ENCODE assay signal across 8 cellular contexts in the genomic region with DNA sequence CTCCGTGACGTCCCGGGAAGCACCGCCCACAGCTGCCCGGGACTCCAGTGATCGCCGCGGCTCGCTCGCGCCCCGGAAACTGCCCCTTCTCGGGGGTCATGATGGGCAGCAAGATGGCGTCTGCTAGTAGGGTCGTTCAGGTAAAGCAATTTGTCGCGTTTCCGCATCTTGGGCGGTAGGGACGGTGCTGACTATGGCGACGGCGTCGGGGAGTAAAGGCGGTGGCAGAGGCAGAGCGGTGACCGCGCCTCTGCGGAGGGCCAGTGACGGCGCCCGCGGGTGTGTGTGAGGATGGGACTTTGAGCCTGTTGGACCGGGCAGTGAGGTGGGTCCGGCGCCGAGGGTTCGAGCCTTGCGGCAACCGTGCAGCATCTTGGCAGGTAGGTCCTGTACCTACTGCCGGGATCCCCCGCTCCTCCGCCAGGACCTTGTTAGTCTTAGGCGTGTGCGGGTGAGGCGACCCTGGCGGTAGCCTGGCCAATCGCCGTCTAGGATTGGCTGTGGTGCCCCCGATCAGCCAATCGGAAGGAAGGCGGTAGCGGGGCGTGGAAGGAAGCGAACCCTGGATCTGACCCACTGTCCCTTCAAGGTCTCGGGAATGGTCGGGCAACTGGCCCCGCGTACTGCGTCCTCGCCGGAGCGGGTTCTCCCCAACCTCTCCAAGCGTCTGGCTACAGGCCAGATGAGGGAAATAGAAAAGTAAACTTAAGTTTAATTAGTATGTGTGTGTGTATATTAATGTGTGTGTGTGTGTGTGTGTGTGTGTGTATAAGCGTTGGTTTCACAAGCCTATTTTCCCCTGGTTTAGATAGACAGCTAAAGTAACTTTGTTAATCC. TPM values are rescaled to one million over a fixed set of nuclear protein-coding genes. Genes with fewer than 3 reads are reported as not detected.
DNase-seq lines count a peak whose midpoint lies in the region; ATAC-seq lines count a peak whose summit lies in the region.

No MANE protein-coding gene starts in this region.

- peak; percentile 93 for ATAC-seq in GM21528 (IDR thresholded peaks at IDR 0.05; ENCODE audit: low FRiP score, unreplicated experiment)

- no peaks in the 10 kb centered on the region for H3K4me1 ChIP-seq in esophagus (ENCODE audit: control insufficient read depth in 2 of 2, insufficient read depth in 2 of 2, low read length in 1 of 2)
- H3K4me1 ChIP-seq in muscle layer of colon (ENCODE audit: insufficient read depth, low read length): peaks cover 6% of the 10 kb centered on the region

- no peaks in the 10 kb centered on the region for H3K27me3 ChIP-seq in esophagus (ENCODE audit: control insufficient read depth in 1 of 2, insufficient read depth in 2 of 2, low read length in 2 of 2)
- no peaks in the 10 kb centered on the region for H3K27me3 ChIP-seq in muscle layer of colon (ENCODE audit: control insufficient read depth in 1 of 2, insufficient read depth in 2 of 2, low read length in 2 of 2)

- WGBS in esophagus, 2 donors: 0 to 1% methylated on average over 64 to 65 of the region's 65 CpGs

- H3K36me3 ChIP-seq in esophagus (ENCODE audit: control insufficient read depth in 2 of 2, insufficient read depth in 2 of 2, low read length in 1 of 2) (no peaks in the 10 kb centered on the region), muscle layer of colon (ENCODE audit: insufficient read depth, low read length) (no peaks in the 10 kb centered on the region)

- H3K9ac ChIP-seq in muscle layer of colon (ENCODE audit: low read length): peak overlapping the region; percentile 22

- DNase-seq in DMS153 (lab: John Stamatoyannopoulos, UW) (peak; percentile 69), HuH-7.5 (ENCODE audit: low spot score) (peak; percentile 84), OCI-M1 (lab: John Stamatoyannopoulos, UW) (peak; percentile 93)
- peak; percentile 94 for DNase-seq in activated T-cell treated with anti-CD3 and anti-CD28 coated beads, Interleukin-2, amount 50 U/mL, for 1 hour
- peak; percentile 61 for DNase-seq in stimulated activated CD8-positive, alpha-beta memory T cell treated with anti-CD3 and anti-CD28 coated beads, Interleukin-7, amount 100 ng/mL, for 24 hours (ENCODE audit: low read depth)

- H3K4me3 ChIP-seq in esophagus (ENCODE audit: low read depth in 1 of 2, low read length in 2 of 2) (peak overlapping the region; percentile 94 to 99), muscle layer of colon (ENCODE audit: low read depth in 1 of 2, low read length in 2 of 2) (peak overlapping the region; percentile 82 to 88)

- H3K9me3 ChIP-seq in esophagus (ENCODE audit: control insufficient read depth in 2 of 2, insufficient read depth in 1 of 2, low read depth in 1 of 2, low read length in 1 of 2) (no peaks in the 10 kb centered on the region), muscle layer of colon (ENCODE audit: low read length) (no peaks in the 10 kb centered on the region)

- H3K27ac ChIP-seq in esophagus (ENCODE audit: low read depth in 2 of 2, low read length in 1 of 2) (peak overlapping the region; percentile 97 to 98), muscle layer of colon (ENCODE audit: low read depth, low read length) (peak overlapping the region; percentile 73)

RNA-seq across cellular contexts. Expression of gene CDK7, which starts 16.7 kb away (rescaled TPM):
- 10 to 100 TPM; 37.4 to 52.5 TPM for polyA plus RNA-seq in esophagus

RNA-seq across cellular contexts. Expression of gene CENPH, which starts 28.6 kb away (rescaled TPM):
- polyA plus RNA-seq in esophagus: 1 to 10 TPM; 7.2 to 8.4 TPM

RNA-seq across cellular contexts. Expression of gene CCNB1, which starts 51.0 kb away (rescaled TPM):
- 10 to 100 TPM; 28.1 to 59.1 TPM for polyA plus RNA-seq in esophagus

Comparison
In these comparisons a context has a peak if more than half of its experiments do, and no peak if none do; other contexts are left out.
1. Peak in every context shown above with its lines: DNase-seq, ATAC-seq, H3K4me3 ChIP-seq and H3K27ac ChIP-seq.